Comparison of ENCODE assay signal across 12 cellular contexts in the genomic region with DNA sequence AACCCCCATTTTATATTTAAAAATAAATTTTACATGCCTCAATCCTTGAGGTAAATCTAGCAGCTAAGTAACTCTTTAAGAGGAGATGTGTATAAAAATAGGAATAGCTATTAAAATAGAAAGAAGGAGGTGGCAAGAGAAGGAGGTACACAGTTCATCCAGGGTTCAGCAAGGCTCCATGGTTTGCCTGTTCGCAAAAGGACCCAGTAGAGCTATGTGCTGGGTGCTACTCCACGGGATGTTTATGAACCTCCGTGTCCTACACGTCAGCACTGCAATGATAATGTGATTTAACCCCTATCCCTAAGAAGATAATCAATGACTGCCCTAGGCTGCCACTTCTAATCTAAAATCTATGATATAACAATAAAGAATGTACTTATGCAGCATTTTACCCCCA. TPM values are rescaled to one million over a fixed set of nuclear protein-coding genes. Genes with fewer than 3 reads are reported as not detected.
DNase-seq lines count a peak whose midpoint lies in the region; ATAC-seq, FAIRE-seq and TF ChIP-seq lines count a peak whose summit lies in the region.
"Had no signal": no experiment of that assay in that cellular context is flagged by ENCODE, and none has a peak within 500 bp of the region (broad histone marks: within the 10 kb centered on the region; RNA-seq: fewer than 3 reads in every experiment).

No MANE protein-coding gene starts in this region.

- no peak overlapping the region for H3K4me2 ChIP-seq in parathyroid adenoma (ENCODE audit: low read length)

- H3K4me3 ChIP-seq in effector memory CD4-positive, alpha-beta T cell (ENCODE audit: insufficient read depth, low read depth, low read length, poor library complexity, severe bottlenecking), result peak overlapping the region; percentile 56
- no peak overlapping the region for H3K4me3 ChIP-seq in parathyroid adenoma (ENCODE audit: low read depth, low read length)

- H3K36me3 Mint-ChIP-seq in IgD-negative memory B cell, result peaks cover 3% of the 10 kb centered on the region

- no peak for TF ChIP-seq CTCF in parathyroid adenoma (IDR thresholded peaks at IDR 0.05)
- no peak for TF ChIP-seq CTCF in omental fat pad (IDR thresholded peaks at IDR 0.05)

- H3K27ac ChIP-seq in effector memory CD4-positive, alpha-beta T cell (ENCODE audit: insufficient read depth, low read length, poor library complexity, severe bottlenecking), result no peak overlapping the region
- H3K27ac ChIP-seq in parathyroid adenoma, result peak overlapping the region; percentile 74

- no peaks in the 10 kb centered on the region for H3K27me3 ChIP-seq in effector memory CD4-positive, alpha-beta T cell (replicated peaks; ENCODE audit: control insufficient read depth, insufficient read depth, low read length, poor library complexity, severe bottlenecking)
- H3K27me3 ChIP-seq in parathyroid adenoma (ENCODE audit: control insufficient read depth, insufficient read depth, low read length), result no peaks in the 10 kb centered on the region
- H3K27me3 ChIP-seq: transverse colon had no signal

- peaks cover 8% of the 10 kb centered on the region for H3K4me1 ChIP-seq in effector memory CD4-positive, alpha-beta T cell (ENCODE audit: control insufficient read depth, insufficient read depth, low read length, poor library complexity, severe bottlenecking)
- peaks cover 22% of the 10 kb centered on the region for H3K4me1 ChIP-seq in parathyroid adenoma

- no peak for FAIRE-seq in GM19239 (lab: Jason Lieb, UNC)

- H3K9me3 Mint-ChIP-seq in IgD-negative memory B cell, result no peaks in the 10 kb centered on the region

- peaks cover 10% of the 10 kb centered on the region for H3K79me2 ChIP-seq in parathyroid adenoma

- H3K9ac ChIP-seq in parathyroid adenoma, result no peak overlapping the region

- H3K36me3 ChIP-seq in effector memory CD4-positive, alpha-beta T cell (ENCODE audit: control insufficient read depth, insufficient read depth, low read length), result no peaks in the 10 kb centered on the region
- H3K36me3 ChIP-seq in parathyroid adenoma (ENCODE audit: control insufficient read depth, insufficient read depth, low read length), result no peaks in the 10 kb centered on the region
- H3K36me3 ChIP-seq: transverse colon had no signal

- peaks cover 1% of the 10 kb centered on the region for H3K27me3 Mint-ChIP-seq in IgD-negative memory B cell

- peak overlapping the region; percentile 84 to 94 (median 91) for H3K4me3 Mint-ChIP-seq in IgD-negative memory B cell

- peak; percentile 39 for DNase-seq in DMS53 (lab: John Stamatoyannopoulos, UW)
- DNase-seq in DMS53 treated with DMSO at 0.1 percent for 48 hours (lab: John Stamatoyannopoulos, UW; ENCODE audit: unreplicated experiment), result no peak
- DNase-seq in effector memory CD4-positive, alpha-beta T cell, result no peak
- DNase-seq in GM19239 (ENCODE audit: insufficient read length, low spot score), result no peak
- DNase-seq in omental fat pad (ENCODE audit: low spot score), result no peak
- DNase-seq: effector CD4-positive, alpha-beta T cell; NCI-H1694 treated with DMSO at 0.1 percent for 48 hours; stimulated activated CD4-positive, alpha-beta T cell treated with anti-CD3 and anti-CD28 coated beads, Interleukin-4, amount 100 ng/mL, for 24 hours had no signal

- no peak for ATAC-seq in omental fat pad (ENCODE audit: low FRiP score)
- no peak for ATAC-seq in GM19351 (IDR thresholded peaks at IDR 0.05; ENCODE audit: unreplicated experiment)

- H2AFZ ChIP-seq in parathyroid adenoma, result peak overlapping the region; percentile 89

- H3K4me1 Mint-ChIP-seq in IgD-negative memory B cell, result peaks cover 26 to 32% (median 30%) of the 10 kb centered on the region in 3 donors

- H3K9me3 ChIP-seq in effector memory CD4-positive, alpha-beta T cell (ENCODE audit: control insufficient read depth, low read length), result no peaks in the 10 kb centered on the region
- H3K9me3 ChIP-seq in parathyroid adenoma (ENCODE audit: control insufficient read depth, low read length), result no peaks in the 10 kb centered on the region
- H3K9me3 ChIP-seq: transverse colon had no signal

- peak overlapping the region; percentile 93 to 97 (median 96) for H3K27ac Mint-ChIP-seq in IgD-negative memory B cell

RNA-seq across cellular contexts. Expression of a gene that starts 0.9 kb away (rescaled TPM):
- polyA plus RNA-seq in IgD-negative memory B cell, result 8.9 TPM
- 10 to 100 TPM; 12.4 to 28.4 (median 19.6) TPM for total RNA-seq in omental fat pad

RNA-seq across cellular contexts. Expression of a gene that starts 5.3 kb away (rescaled TPM):
- not detected for polyA plus RNA-seq in IgD-negative memory B cell
- total RNA-seq in omental fat pad, result under 1 TPM in 1 of 4 donors, not detected in 3; 0.79 TPM
- total RNA-seq: transverse colon had no signal

RNA-seq across cellular contexts. Expression of a gene that starts 35.3 kb away (rescaled TPM):
- polyA plus RNA-seq in IgD-negative memory B cell, result 245 TPM
- 100 to 1,000 TPM in 2 of 4 donors, 10 to 100 TPM in 2; 76.8 to 106 (median 92.0) TPM for total RNA-seq in omental fat pad
